ENCODE assay signal across 12 cellular contexts in the genomic region with DNA sequence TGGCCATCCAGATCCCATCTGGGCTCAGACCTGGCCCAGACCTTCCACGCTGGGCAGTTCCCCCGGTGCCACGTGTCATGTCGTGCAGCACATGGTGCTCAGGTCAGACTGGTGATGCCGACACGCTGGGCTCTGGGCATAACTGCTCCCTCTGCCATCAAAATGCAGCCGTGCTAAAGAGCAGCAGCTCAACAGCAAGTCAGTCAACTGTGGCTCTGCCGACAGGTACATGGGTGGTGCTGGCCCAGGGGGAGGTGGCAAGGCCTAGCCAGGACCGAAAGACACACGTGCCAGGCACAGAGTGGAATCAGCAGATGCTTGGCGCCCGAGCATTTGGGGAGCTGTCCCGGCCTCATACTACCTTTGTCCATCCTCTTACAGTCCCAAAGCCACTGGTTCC. TPM values are rescaled to one million over a fixed set of nuclear protein-coding genes. Genes with fewer than 3 reads are reported as not detected.
A peak's percentile ranks its signal among the peaks of the same experiment; 100 is the strongest.
DNase-seq lines count a peak whose midpoint lies in the region; ATAC-seq, FAIRE-seq and TF ChIP-seq lines count a peak whose summit lies in the region.
"Had no signal": no experiment of that assay in that cellular context is flagged by ENCODE, and none has a peak within 500 bp of the region (broad histone marks: within the 10 kb centered on the region; RNA-seq: fewer than 3 reads in every experiment).

No MANE protein-coding gene starts in this region.

- no peak for TF ChIP-seq CTCF in H9 (conservative IDR thresholded peaks at IDR 0.05)
- no peak for TF ChIP-seq CTCF in K562 (IDR thresholded peaks at IDR 0.05 in 2 of 3, conservative IDR thresholded peaks at IDR 0.05 in 1 of 3; ENCODE audit: insufficient read depth in 2 of 3, low read depth in 1 of 3, low read length in 3 of 3)

- no peak overlapping the region for H4K5ac ChIP-seq in H9 (ENCODE audit: insufficient read length, low read depth, low read length)

- peak overlapping the region; percentile 19 to 44; a peak in 3 of 5 replicates for H3K4me3 Mint-ChIP-seq in H9
- peak overlapping the region in 6 of 8 donors; percentile 54 to 99 (median 88) for H3K4me3 Mint-ChIP-seq in naive B cell

- CTCF ChIA-PET in K562 (lab: Yijun Ruan, JAX; ENCODE audit: low intra/inter-chr PET ratio), result no interaction called here

- no peak for ATAC-seq in K562
- ATAC-seq in naive B cell (ENCODE audit: low read depth in 2 of 2), result no peak
- ATAC-seq in GM19455 (IDR thresholded peaks at IDR 0.05; ENCODE audit: unreplicated experiment), result no peak
- no peak for ATAC-seq in HG02852 (IDR thresholded peaks at IDR 0.05; ENCODE audit: unreplicated experiment)
- no peak for ATAC-seq in GM18867 (IDR thresholded peaks at IDR 0.05; ENCODE audit: unreplicated experiment)

- H3K9ac ChIP-seq in H9 (ENCODE audit: extremely low read depth, insufficient read length, low read length) (no peak overlapping the region), K562 (ENCODE audit: insufficient read depth in 1 of 2, low read depth in 2 of 2, low read length in 2 of 2) (peak overlapping the region in 1 of 2 experiments; percentile 96; a peak in 2 of 4 replicates)

- H2BK12ac ChIP-seq in H9 (ENCODE audit: insufficient read length, low read depth, low read length), result no peak overlapping the region

- BruUV-seq in K562 (replicated peaks; lab: Mats Ljungman, UMichigan), result no TSS peak

- H3K14ac ChIP-seq in H9 (ENCODE audit: insufficient read depth, low read length), result no peak overlapping the region

- H3K9me3 Mint-ChIP-seq in H9 (peaks cover 0 to 3% of the 10 kb centered on the region in 2 experiments; a peak in 1 of 5 replicates), naive B cell (no peaks in the 10 kb centered on the region)
- H3K9me3 Mint-ChIP-seq: T-helper 1 cell treated with Interleukin-12 subunit alpha and Interleukin-12 subunit beta and Interleukin-4 antibody, amounts not matched to agents 30 μg/mL and 1 μg/mL, for 36 hours had no signal

- no CpG with 5 or more reads among the region's 13 CpGs for WGBS in H9 (ENCODE audit: extremely low coverage, insufficient read length, low lambda C conversion rate)
- 96% methylated on average over 13 of the region's 13 CpGs for WGBS in K562 (ENCODE audit: insufficient coverage, low coverage, missing lambda C conversion rate)

- no peak for TF ChIP-seq EP300 in K562 (IDR thresholded peaks at IDR 0.05; ENCODE audit: low read length)

- POLR2A ChIA-PET in K562 (lab: Yijun Ruan, JAX), result interaction anchor here (0.6 to 2.4 kb wide), 7 partner anchors 8 to 220 kb away, joined by 3 to 12 read pairs (median 4); no protein-coding TSS in a partner anchor

- no peak overlapping the region for H3K18ac ChIP-seq in H9 (ENCODE audit: insufficient read length, low read depth, low read length)

- no peak overlapping the region for H2AFZ ChIP-seq in ACC112 (ENCODE audit: low read length, unreplicated experiment)
- no peak overlapping the region for H2AFZ ChIP-seq in H9 (ENCODE audit: low read length)
- H2AFZ ChIP-seq in K562 (ENCODE audit: low read depth, low read length), result no peak overlapping the region

- H3K36me3 Mint-ChIP-seq in H9 (ENCODE audit: insufficient read depth in 1 of 3, low read depth in 3 of 3), result peaks cover 19 to 43% (median 40%) of the 10 kb centered on the region in 3 experiments; a peak in 6 of 7 replicates
- H3K36me3 Mint-ChIP-seq in naive B cell, result peaks cover 4 to 15% of the 10 kb centered on the region in 2 donors

- H3K27ac Mint-ChIP-seq in H9 (peak overlapping the region in 1 of 3 experiments; percentile 55; a peak in 1 of 7 replicates), naive B cell (peak overlapping the region in 2 of 6 donors; percentile 7 to 98)

- no peak overlapping the region for H2BK15ac ChIP-seq in H9 (ENCODE audit: low read depth, low read length)

- H3K4me1 Mint-ChIP-seq in H9, result peaks cover 2 to 14% of the 10 kb centered on the region in 2 experiments
- H3K4me1 Mint-ChIP-seq in naive B cell, result peaks cover 35 to 47% (median 40%) of the 10 kb centered on the region in 3 donors

- FAIRE-seq in K562 (lab: Jason Lieb, UNC), result no peak
- FAIRE-seq in H54 (lab: Jason Lieb, UNC), result no peak

- H2BK20ac ChIP-seq in H9 (ENCODE audit: low read depth, low read length, poor library complexity, severe bottlenecking), result no peak overlapping the region

- peaks cover 6% of the 10 kb centered on the region for H3K23me2 ChIP-seq in H9 (ENCODE audit: insufficient read length, low read depth, low read length, poor library complexity, severe bottlenecking)

- H4K8ac ChIP-seq in H9 (replicated peaks; ENCODE audit: insufficient read length, low read depth, low read length), result no peak overlapping the region

- no peak overlapping the region for H2AK5ac ChIP-seq in H9 (ENCODE audit: insufficient read length, low read length)

- in situ Hi-C loops in K562 (cut with MboI), result no loop called here

- H3T11ph ChIP-seq in H9 (ENCODE audit: low read length), result no peak overlapping the region

- H4K91ac ChIP-seq in H9 (ENCODE audit: insufficient read length, low read depth, low read length), result no peak overlapping the region

- intact Hi-C loops in K562 (cut with micrococcal nuclease), result no loop called here

- H3K27me3 ChIP-seq in ACC112 (ENCODE audit: insufficient read depth, low read length) (no peaks in the 10 kb centered on the region), H9 (ENCODE audit: insufficient read depth, low read length) (no peaks in the 10 kb centered on the region), K562 (ENCODE audit: control insufficient read depth in 2 of 2, insufficient read depth in 2 of 2, low read length in 2 of 2) (no peaks in the 10 kb centered on the region)
- H3K27me3 ChIP-seq: ascending aorta had no signal

- TF ChIP-seq POLR2A in K562 (conservative IDR thresholded peaks at IDR 0.05), result no peak
- no peak for TF ChIP-seq POLR2A in H54 (IDR thresholded peaks at IDR 0.05; ENCODE audit: low read depth, low read length)

- H3K9me3 ChIP-seq in H9 (ENCODE audit: control insufficient read depth, low read depth, low read length), result no peaks in the 10 kb centered on the region
- no peaks in the 10 kb centered on the region for H3K9me3 ChIP-seq in K562 (replicated peaks; ENCODE audit: control insufficient read depth, insufficient read depth, low read depth, low read length)
- H3K9me3 ChIP-seq: ascending aorta had no signal

- H3K27ac ChIP-seq in ACC112 (ENCODE audit: low read depth, low read length) (no peak overlapping the region), H9 (ENCODE audit: insufficient read length, low read depth, low read length) (no peak overlapping the region), K562 (ENCODE audit: extremely low read depth, low read depth, low read length) (no peak overlapping the region)
- H3K27ac ChIP-seq: ascending aorta had no signal

- H3K4me1 ChIP-seq in ACC112 (ENCODE audit: control insufficient read depth, insufficient read depth, low read length, unreplicated experiment) (peaks cover 6% of the 10 kb centered on the region), H9 (ENCODE audit: insufficient read depth, low read length) (no peaks in the 10 kb centered on the region), K562 (replicated peaks in 1 of 2; ENCODE audit: control insufficient read depth in 2 of 2, insufficient read depth in 2 of 2, low read length in 2 of 2) (peaks cover 5 to 8% of the 10 kb centered on the region in 2 experiments; a peak in 3 of 5 replicates)

- no peak for DNase-seq in H9
- DNase-seq in K562 (ENCODE audit: extremely low read depth in 1 of 4, low spot score in 3 of 4), result no peak
- DNase-seq in naive B cell, result no peak
- DNase-seq in H54 (ENCODE audit: insufficient read length, low spot score), result no peak
- DNase-seq: COR-L47, NCI-H187 treated with DMSO at 0.1 percent for 48 hours had no signal

- no peaks in the 10 kb centered on the region for H3K9me1 ChIP-seq in K562 (ENCODE audit: control insufficient read depth, insufficient read depth, low read length)

- H3K27me3 Mint-ChIP-seq in H9 (ENCODE audit: low read depth), result no peaks in the 10 kb centered on the region; the same call in 1 of the 2 replicates
- no peaks in the 10 kb centered on the region for H3K27me3 Mint-ChIP-seq in naive B cell

- no peak overlapping the region for H3K23ac ChIP-seq in H9 (ENCODE audit: insufficient read length, low read depth, low read length)

- H3K4me2 ChIP-seq in H9 (ENCODE audit: insufficient read depth, insufficient read length, low read length) (peak overlapping the region; percentile 74), K562 (ENCODE audit: insufficient read depth, low read length) (peak overlapping the region; percentile 99; the same call in 1 of the 2 replicates)

- H3K4me3 ChIP-seq in ACC112 (ENCODE audit: low read depth, low read length), result peak overlapping the region; percentile 91; the same call in 1 of the 2 replicates
- peak overlapping the region; percentile 81; the same call in 1 of the 2 replicates for H3K4me3 ChIP-seq in K562

- H2BK5ac ChIP-seq in H9 (ENCODE audit: insufficient read length, low read length), result no peak overlapping the region

- no peak for TF ChIP-seq RAD21 in K562 (CRISPR knock-in tag; conservative IDR thresholded peaks at IDR 0.05 in 1 of 2, IDR thresholded peaks at IDR 0.05 in 1 of 2)

- H4K20me1 ChIP-seq in H9 (ENCODE audit: control insufficient read depth, insufficient read depth, insufficient read length) (no peaks in the 10 kb centered on the region), K562 (replicated peaks; ENCODE audit: control insufficient read depth, insufficient read depth, low read length) (no peaks in the 10 kb centered on the region)

- no peaks in the 10 kb centered on the region; the same call in 1 of the 2 replicates for H3K36me3 ChIP-seq in ACC112 (ENCODE audit: insufficient read depth, low read length)
- H3K36me3 ChIP-seq in K562 (ENCODE audit: control insufficient read depth, insufficient read depth, low read length), result peaks cover 55% of the 10 kb centered on the region; the same call in 2 of the 3 replicates

- peaks cover 3% of the 10 kb centered on the region for H3K79me1 ChIP-seq in H9 (ENCODE audit: insufficient read depth, low read depth, low read length, poor library complexity, severe bottlenecking)

- no peak overlapping the region for H3K4ac ChIP-seq in H9 (ENCODE audit: low read depth, low read length)

- H3K56ac ChIP-seq in H9 (ENCODE audit: insufficient read length, low read depth, low read length), result no peak overlapping the region

- peaks cover 28% of the 10 kb centered on the region for H3K79me2 ChIP-seq in ACC112 (ENCODE audit: control insufficient read depth, insufficient read depth, low read length, unreplicated experiment)
- no peaks in the 10 kb centered on the region; the same call in 1 of the 2 replicates for H3K79me2 ChIP-seq in H9 (ENCODE audit: insufficient read depth, low read length)
- peaks cover 50% of the 10 kb centered on the region for H3K79me2 ChIP-seq in K562 (ENCODE audit: control insufficient read depth, insufficient read depth, low read length)

- no peak overlapping the region for H2BK120ac ChIP-seq in H9 (ENCODE audit: low read depth, low read length, poor library complexity, severe bottlenecking)

RNA-seq across cellular contexts. Expression of a gene that starts 1.6 kb away (rescaled TPM):
- 98.7 and 103 TPM in 2 replicates for total RNA-seq in H9 (2021)
- 48.3 and 157 TPM in 2 replicates for total RNA-seq in K562 (2011; cell fraction: chromatin; rRNA removed; ENCODE audit: low replicate concordance)
- total RNA-seq in K562 (2011; cell fraction: nucleolus; rRNA removed), result 116 and 118 TPM in 2 replicates
- 68.6 and 79.4 TPM in 2 replicates for total RNA-seq in K562 (2011; cell fraction: nucleoplasm; rRNA removed)
- total RNA-seq in K562 (2014; rRNA removed), result 69.2 and 95.6 TPM in 2 replicates
- 36.4 and 50.0 TPM in 2 replicates for total RNA-seq in K562 (2014; rRNA removed; fragmentation: Illumina TruSeq; extraction: Trizol)
- 71.7 and 73.2 TPM in 2 replicates for total RNA-seq in K562 (2015; rRNA removed; fragmentation: Illumina TruSeq; extraction: Trizol)
- 88.0 and 94.5 TPM in 2 replicates for total RNA-seq in K562 (2021)
- 70.1 and 89.9 TPM in 2 replicates for polyA plus RNA-seq in K562 (2011; rRNA removed)
- polyA plus RNA-seq in K562 (2011; cell fraction: cytosol; rRNA removed), result 99.8 and 157 TPM in 2 replicates
- polyA plus RNA-seq in K562 (2011; cell fraction: nucleus; rRNA removed), result 247 and 284 TPM in 2 replicates
- polyA plus RNA-seq in K562 (2012), result 64.6 and 86.3 TPM in 2 replicates
- polyA plus RNA-seq in K562 (2014; fragmentation: Illumina TruSeq; extraction: Trizol), result 74.2 and 74.9 TPM in 2 replicates
- polyA plus RNA-seq in K562 (2014; fragmentation: Nextera tagmentation; extraction: Ambion mirVana), result 10 to 100 TPM; 60.8 to 98.6 TPM
- 99.9 and 100 TPM in 2 replicates for polyA plus RNA-seq in K562 (2014; rRNA removed)
- 37.7 and 53.3 TPM in 2 replicates for polyA minus RNA-seq in K562 (2011; rRNA and poly(A)+ RNA removed)
- 40.4 and 44.8 TPM in 2 replicates for polyA minus RNA-seq in K562 (2011; cell fraction: cytosol; rRNA and poly(A)+ RNA removed)
- polyA minus RNA-seq in K562 (2011; cell fraction: nucleus; rRNA and poly(A)+ RNA removed), result 35.4 and 43.9 TPM in 2 replicates
- polyA plus RNA-seq in naive B cell (ENCODE audit: low read depth in 6 of 6), result 10 to 100 TPM; 41.5 to 54.5 (median 51.1) TPM

RNA-seq across cellular contexts. Expression of a gene that starts 27.5 kb away (rescaled TPM):
- 0.26 and 0.39 TPM in 2 replicates for total RNA-seq in H9 (2021)
- not detected in 2 replicates for total RNA-seq in K562 (2011; cell fraction: chromatin; rRNA removed; ENCODE audit: low replicate concordance)
- total RNA-seq in K562 (2011; cell fraction: nucleolus; rRNA removed), result 0.17 TPM in 1 of 2 replicates, not detected in the other
- not detected in 2 replicates for total RNA-seq in K562 (2011; cell fraction: nucleoplasm; rRNA removed)
- 0.08 TPM in 1 of 2 replicates, not detected in the other for total RNA-seq in K562 (2014; rRNA removed)
- total RNA-seq in K562 (2014; rRNA removed; fragmentation: Illumina TruSeq; extraction: Trizol), result not detected in 2 replicates
- not detected in 2 replicates for total RNA-seq in K562 (2015; rRNA removed; fragmentation: Illumina TruSeq; extraction: Trizol)
- total RNA-seq in K562 (2021), result 0.09 and 0.29 TPM in 2 replicates
- polyA plus RNA-seq in K562 (2011; rRNA removed), result 0.01 and 0.04 TPM in 2 replicates
- polyA plus RNA-seq in K562 (2011; cell fraction: cytosol; rRNA removed), result 0.01 and 0.12 TPM in 2 replicates
- polyA plus RNA-seq in K562 (2011; cell fraction: nucleus; rRNA removed), result 0.10 and 0.28 TPM in 2 replicates
- 0.04 and 0.05 TPM in 2 replicates for polyA plus RNA-seq in K562 (2012)
- not detected in 2 replicates for polyA plus RNA-seq in K562 (2014; fragmentation: Illumina TruSeq; extraction: Trizol)
- not detected for polyA plus RNA-seq in K562 (2014; fragmentation: Nextera tagmentation; extraction: Ambion mirVana)
- polyA plus RNA-seq in K562 (2014; rRNA removed), result 0.09 TPM in 1 of 2 replicates, not detected in the other
- polyA minus RNA-seq in K562 (2011; rRNA and poly(A)+ RNA removed), result not detected in 2 replicates
- polyA minus RNA-seq in K562 (2011; cell fraction: cytosol; rRNA and poly(A)+ RNA removed), result not detected in 2 replicates
- under 0.01 TPM in 1 of 2 replicates, not detected in the other for polyA minus RNA-seq in K562 (2011; cell fraction: nucleus; rRNA and poly(A)+ RNA removed)
- polyA plus RNA-seq in naive B cell (ENCODE audit: low read depth in 6 of 6), result under 1 TPM in 3 of 6 donors, not detected in 3; 0.09 to 0.33 (median 0.18) TPM
- total RNA-seq: ascending aorta had no signal

RNA-seq across cellular contexts. Expression of a gene that starts 39.1 kb away (rescaled TPM):
- 0.42 and 0.46 TPM in 2 replicates for total RNA-seq in H9 (2021)
- total RNA-seq in K562 (2011; cell fraction: chromatin; rRNA removed; ENCODE audit: low replicate concordance), result 0.35 and 0.39 TPM in 2 replicates
- total RNA-seq in K562 (2011; cell fraction: nucleolus; rRNA removed), result 0.26 and 0.33 TPM in 2 replicates
- 0.38 and 0.44 TPM in 2 replicates for total RNA-seq in K562 (2011; cell fraction: nucleoplasm; rRNA removed)
- total RNA-seq in K562 (2014; rRNA removed), result 0.12 and 0.23 TPM in 2 replicates
- total RNA-seq in K562 (2014; rRNA removed; fragmentation: Illumina TruSeq; extraction: Trizol), result 0.15 and 0.16 TPM in 2 replicates
- total RNA-seq in K562 (2015; rRNA removed; fragmentation: Illumina TruSeq; extraction: Trizol), result 0.14 and 0.19 TPM in 2 replicates
- total RNA-seq in K562 (2021), result 0.18 TPM in 2 replicates
- 0.07 and 0.15 TPM in 2 replicates for polyA plus RNA-seq in K562 (2011; rRNA removed)
- 0.07 and 0.22 TPM in 2 replicates for polyA plus RNA-seq in K562 (2011; cell fraction: cytosol; rRNA removed)
- polyA plus RNA-seq in K562 (2011; cell fraction: nucleus; rRNA removed), result 0.15 and 0.17 TPM in 2 replicates
- 0.61 and 0.97 TPM in 2 replicates for polyA plus RNA-seq in K562 (2012)
- polyA plus RNA-seq in K562 (2014; fragmentation: Illumina TruSeq; extraction: Trizol), result 0.18 and 0.22 TPM in 2 replicates
- under 1 TPM; 0.10 to 0.42 TPM for polyA plus RNA-seq in K562 (2014; fragmentation: Nextera tagmentation; extraction: Ambion mirVana)
- 0.08 and 0.20 TPM in 2 replicates for polyA plus RNA-seq in K562 (2014; rRNA removed)
- polyA minus RNA-seq in K562 (2011; rRNA and poly(A)+ RNA removed), result 0.42 TPM in 1 of 2 replicates, not detected in the other
- polyA minus RNA-seq in K562 (2011; cell fraction: cytosol; rRNA and poly(A)+ RNA removed), result not detected in 2 replicates
- polyA minus RNA-seq in K562 (2011; cell fraction: nucleus; rRNA and poly(A)+ RNA removed), result 0.13 and 0.22 TPM in 2 replicates
- polyA plus RNA-seq in naive B cell (ENCODE audit: low read depth in 6 of 6), result under 1 TPM in 3 of 6 donors, not detected in 3; 0.16 to 0.21 (median 0.17) TPM
- total RNA-seq: ascending aorta had no signal

RNA-seq across cellular contexts. Expression of a gene that starts 57.0 kb away (rescaled TPM):
- 17.4 and 19.0 TPM in 2 replicates for total RNA-seq in H9 (2021)
- 27.4 and 49.5 TPM in 2 replicates for total RNA-seq in K562 (2011; cell fraction: chromatin; rRNA removed; ENCODE audit: low replicate concordance)
- total RNA-seq in K562 (2011; cell fraction: nucleolus; rRNA removed), result 25.0 and 28.2 TPM in 2 replicates
- 29.6 and 35.8 TPM in 2 replicates for total RNA-seq in K562 (2011; cell fraction: nucleoplasm; rRNA removed)
- 5.7 and 7.1 TPM in 2 replicates for total RNA-seq in K562 (2014; rRNA removed)
- total RNA-seq in K562 (2014; rRNA removed; fragmentation: Illumina TruSeq; extraction: Trizol), result 5.0 and 5.8 TPM in 2 replicates
- 4.8 TPM in 2 replicates for total RNA-seq in K562 (2015; rRNA removed; fragmentation: Illumina TruSeq; extraction: Trizol)
- total RNA-seq in K562 (2021), result 8.5 and 10.6 TPM in 2 replicates
- polyA plus RNA-seq in K562 (2011; rRNA removed), result 4.5 and 5.2 TPM in 2 replicates
- 2.2 and 3.2 TPM in 2 replicates for polyA plus RNA-seq in K562 (2011; cell fraction: cytosol; rRNA removed)
- 40.9 and 42.4 TPM in 2 replicates for polyA plus RNA-seq in K562 (2011; cell fraction: nucleus; rRNA removed)
- 6.1 and 6.4 TPM in 2 replicates for polyA plus RNA-seq in K562 (2012)
- 4.6 and 5.1 TPM in 2 replicates for polyA plus RNA-seq in K562 (2014; fragmentation: Illumina TruSeq; extraction: Trizol)
- polyA plus RNA-seq in K562 (2014; fragmentation: Nextera tagmentation; extraction: Ambion mirVana), result under 1 TPM; 0.55 to 0.85 TPM
- polyA plus RNA-seq in K562 (2014; rRNA removed), result 7.8 and 10.0 TPM in 2 replicates
- 4.4 and 4.5 TPM in 2 replicates for polyA minus RNA-seq in K562 (2011; rRNA and poly(A)+ RNA removed)
- polyA minus RNA-seq in K562 (2011; cell fraction: cytosol; rRNA and poly(A)+ RNA removed), result 1.5 and 3.0 TPM in 2 replicates
- polyA minus RNA-seq in K562 (2011; cell fraction: nucleus; rRNA and poly(A)+ RNA removed), result 9.7 and 12.3 TPM in 2 replicates
- 1 to 10 TPM; 1.3 to 3.4 (median 2.0) TPM for polyA plus RNA-seq in naive B cell (ENCODE audit: low read depth in 6 of 6)
